1 cellular context compared by ENCODE assay signal in the genomic region with DNA sequence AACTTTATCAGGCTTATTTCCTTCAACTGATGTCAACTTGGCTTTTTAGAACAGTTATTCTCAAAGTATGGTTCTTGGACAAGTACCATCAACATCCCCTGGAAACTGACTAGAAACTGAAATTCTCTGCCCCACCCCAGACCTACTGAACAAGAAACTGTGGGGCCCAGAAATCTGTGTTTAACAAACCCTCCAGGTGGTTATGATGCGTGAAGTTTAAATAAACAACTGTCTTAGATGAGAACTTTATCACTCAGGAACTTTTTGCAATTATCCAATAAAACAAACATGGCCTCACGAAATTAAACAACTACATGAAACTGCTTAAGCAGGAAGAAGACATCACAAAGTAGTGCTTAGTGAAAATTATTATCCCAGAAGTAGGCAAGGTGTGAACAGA.
TF ChIP-seq lines count a peak whose summit lies in the region.

No MANE protein-coding gene starts in this region.

TF ChIP-seq in GM12878, 131 proteins besides CTCF, POLR2A, EP300 and RAD21:
- TF ChIP-seq, protein P1, sequence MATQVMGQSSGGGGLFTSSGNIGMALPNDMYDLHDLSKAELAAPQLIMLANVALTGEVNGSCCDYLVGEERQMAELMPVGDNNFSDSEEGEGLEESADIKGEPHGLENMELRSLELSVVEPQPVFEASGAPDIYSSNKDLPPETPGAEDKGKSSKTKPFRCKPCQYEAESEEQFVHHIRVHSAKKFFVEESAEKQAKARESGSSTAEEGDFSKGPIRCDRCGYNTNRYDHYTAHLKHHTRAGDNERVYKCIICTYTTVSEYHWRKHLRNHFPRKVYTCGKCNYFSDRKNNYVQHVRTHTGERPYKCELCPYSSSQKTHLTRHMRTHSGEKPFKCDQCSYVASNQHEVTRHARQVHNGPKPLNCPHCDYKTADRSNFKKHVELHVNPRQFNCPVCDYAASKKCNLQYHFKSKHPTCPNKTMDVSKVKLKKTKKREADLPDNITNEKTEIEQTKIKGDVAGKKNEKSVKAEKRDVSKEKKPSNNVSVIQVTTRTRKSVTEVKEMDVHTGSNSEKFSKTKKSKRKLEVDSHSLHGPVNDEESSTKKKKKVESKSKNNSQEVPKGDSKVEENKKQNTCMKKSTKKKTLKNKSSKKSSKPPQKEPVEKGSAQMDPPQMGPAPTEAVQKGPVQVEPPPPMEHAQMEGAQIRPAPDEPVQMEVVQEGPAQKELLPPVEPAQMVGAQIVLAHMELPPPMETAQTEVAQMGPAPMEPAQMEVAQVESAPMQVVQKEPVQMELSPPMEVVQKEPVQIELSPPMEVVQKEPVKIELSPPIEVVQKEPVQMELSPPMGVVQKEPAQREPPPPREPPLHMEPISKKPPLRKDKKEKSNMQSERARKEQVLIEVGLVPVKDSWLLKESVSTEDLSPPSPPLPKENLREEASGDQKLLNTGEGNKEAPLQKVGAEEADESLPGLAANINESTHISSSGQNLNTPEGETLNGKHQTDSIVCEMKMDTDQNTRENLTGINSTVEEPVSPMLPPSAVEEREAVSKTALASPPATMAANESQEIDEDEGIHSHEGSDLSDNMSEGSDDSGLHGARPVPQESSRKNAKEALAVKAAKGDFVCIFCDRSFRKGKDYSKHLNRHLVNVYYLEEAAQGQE (IDR thresholded peaks at IDR 0.05; ENCODE audit: low read depth, low read length) = no peak
- TF ChIP-seq, protein P2, sequence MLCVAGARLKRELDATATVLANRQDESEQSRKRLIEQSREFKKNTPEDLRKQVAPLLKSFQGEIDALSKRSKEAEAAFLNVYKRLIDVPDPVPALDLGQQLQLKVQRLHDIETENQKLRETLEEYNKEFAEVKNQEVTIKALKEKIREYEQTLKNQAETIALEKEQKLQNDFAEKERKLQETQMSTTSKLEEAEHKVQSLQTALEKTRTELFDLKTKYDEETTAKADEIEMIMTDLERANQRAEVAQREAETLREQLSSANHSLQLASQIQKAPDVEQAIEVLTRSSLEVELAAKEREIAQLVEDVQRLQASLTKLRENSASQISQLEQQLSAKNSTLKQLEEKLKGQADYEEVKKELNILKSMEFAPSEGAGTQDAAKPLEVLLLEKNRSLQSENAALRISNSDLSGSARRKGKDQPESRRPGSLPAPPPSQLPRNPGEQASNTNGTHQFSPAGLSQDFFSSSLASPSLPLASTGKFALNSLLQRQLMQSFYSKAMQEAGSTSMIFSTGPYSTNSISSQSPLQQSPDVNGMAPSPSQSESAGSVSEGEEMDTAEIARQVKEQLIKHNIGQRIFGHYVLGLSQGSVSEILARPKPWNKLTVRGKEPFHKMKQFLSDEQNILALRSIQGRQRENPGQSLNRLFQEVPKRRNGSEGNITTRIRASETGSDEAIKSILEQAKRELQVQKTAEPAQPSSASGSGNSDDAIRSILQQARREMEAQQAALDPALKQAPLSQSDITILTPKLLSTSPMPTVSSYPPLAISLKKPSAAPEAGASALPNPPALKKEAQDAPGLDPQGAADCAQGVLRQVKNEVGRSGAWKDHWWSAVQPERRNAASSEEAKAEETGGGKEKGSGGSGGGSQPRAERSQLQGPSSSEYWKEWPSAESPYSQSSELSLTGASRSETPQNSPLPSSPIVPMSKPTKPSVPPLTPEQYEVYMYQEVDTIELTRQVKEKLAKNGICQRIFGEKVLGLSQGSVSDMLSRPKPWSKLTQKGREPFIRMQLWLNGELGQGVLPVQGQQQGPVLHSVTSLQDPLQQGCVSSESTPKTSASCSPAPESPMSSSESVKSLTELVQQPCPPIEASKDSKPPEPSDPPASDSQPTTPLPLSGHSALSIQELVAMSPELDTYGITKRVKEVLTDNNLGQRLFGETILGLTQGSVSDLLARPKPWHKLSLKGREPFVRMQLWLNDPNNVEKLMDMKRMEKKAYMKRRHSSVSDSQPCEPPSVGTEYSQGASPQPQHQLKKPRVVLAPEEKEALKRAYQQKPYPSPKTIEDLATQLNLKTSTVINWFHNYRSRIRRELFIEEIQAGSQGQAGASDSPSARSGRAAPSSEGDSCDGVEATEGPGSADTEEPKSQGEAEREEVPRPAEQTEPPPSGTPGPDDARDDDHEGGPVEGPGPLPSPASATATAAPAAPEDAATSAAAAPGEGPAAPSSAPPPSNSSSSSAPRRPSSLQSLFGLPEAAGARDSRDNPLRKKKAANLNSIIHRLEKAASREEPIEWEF (IDR thresholded peaks at IDR 0.05; ENCODE audit: insufficient replicate concordance, low read depth, low read length) = no peak
- TF ChIP-seq CBFB (IDR thresholded peaks at IDR 0.05; ENCODE audit: low read depth) (no peak), SMAD5 (IDR thresholded peaks at IDR 0.05; ENCODE audit: low read depth) (no peak), RELA (IDR thresholded peaks at IDR 0.05; ENCODE audit: borderline replicate concordance, partially characterized antibody) (no peak), WRNIP1 (IDR thresholded peaks at IDR 0.05; ENCODE audit: borderline replicate concordance, low read depth, low read length) (no peak), MXI1 (IDR thresholded peaks at IDR 0.05; ENCODE audit: low read depth, low read length) (no peak)
- TF ChIP-seq, protein P3, sequence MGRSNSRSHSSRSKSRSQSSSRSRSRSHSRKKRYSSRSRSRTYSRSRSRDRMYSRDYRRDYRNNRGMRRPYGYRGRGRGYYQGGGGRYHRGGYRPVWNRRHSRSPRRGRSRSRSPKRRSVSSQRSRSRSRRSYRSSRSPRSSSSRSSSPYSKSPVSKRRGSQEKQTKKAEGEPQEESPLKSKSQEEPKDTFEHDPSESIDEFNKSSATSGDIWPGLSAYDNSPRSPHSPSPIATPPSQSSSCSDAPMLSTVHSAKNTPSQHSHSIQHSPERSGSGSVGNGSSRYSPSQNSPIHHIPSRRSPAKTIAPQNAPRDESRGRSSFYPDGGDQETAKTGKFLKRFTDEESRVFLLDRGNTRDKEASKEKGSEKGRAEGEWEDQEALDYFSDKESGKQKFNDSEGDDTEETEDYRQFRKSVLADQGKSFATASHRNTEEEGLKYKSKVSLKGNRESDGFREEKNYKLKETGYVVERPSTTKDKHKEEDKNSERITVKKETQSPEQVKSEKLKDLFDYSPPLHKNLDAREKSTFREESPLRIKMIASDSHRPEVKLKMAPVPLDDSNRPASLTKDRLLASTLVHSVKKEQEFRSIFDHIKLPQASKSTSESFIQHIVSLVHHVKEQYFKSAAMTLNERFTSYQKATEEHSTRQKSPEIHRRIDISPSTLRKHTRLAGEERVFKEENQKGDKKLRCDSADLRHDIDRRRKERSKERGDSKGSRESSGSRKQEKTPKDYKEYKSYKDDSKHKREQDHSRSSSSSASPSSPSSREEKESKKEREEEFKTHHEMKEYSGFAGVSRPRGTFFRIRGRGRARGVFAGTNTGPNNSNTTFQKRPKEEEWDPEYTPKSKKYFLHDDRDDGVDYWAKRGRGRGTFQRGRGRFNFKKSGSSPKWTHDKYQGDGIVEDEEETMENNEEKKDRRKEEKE (IDR thresholded peaks at IDR 0.05) = 0 out of 2 replicates have a peak, but pooled peaks have one; percentile 38
TF ChIP-seq in GM12878: peak in this region for 1.
